21 cellular contexts compared by ENCODE assay signal in genomic region chr1:96945509-96946084, GRCh38.
"Had no signal": no experiment of that assay in that cellular context is flagged by ENCODE, and none has a peak within 500 bp of the region (broad histone marks: within the 10 kb centered on the region; RNA-seq: fewer than 3 reads in every experiment).

No MANE protein-coding gene starts in this region.

- H3K4me1 ChIP-seq: colonic mucosa, gastrocnemius medialis, neural progenitor cell, pancreas, suprapubic skin, thyroid gland had no signal

- H3K27me3 ChIP-seq: colonic mucosa, gastrocnemius medialis, neural progenitor cell, pancreas, suprapubic skin, thyroid gland had no signal

- H3K4me2 ChIP-seq: neural progenitor cell had no signal

- H3K27ac ChIP-seq: colonic mucosa, gastrocnemius medialis, neural progenitor cell, pancreas, suprapubic skin, thyroid gland had no signal

- H3K4me1 Mint-ChIP-seq: immature natural killer cell; natural killer cell; neural progenitor cell; stimulated activated effector memory CD8-positive, alpha-beta T cell treated with anti-CD3 and anti-CD28 coated beads, Interleukin-12 subunit alpha, Interleukin-12 subunit beta, amount 100 ng/mL, for 72 hours had no signal

- H3K4me3 ChIP-seq: colonic mucosa, gastrocnemius medialis, mucosa of descending colon, neural progenitor cell, pancreas, suprapubic skin, thyroid gland had no signal

- H3K9me3 Mint-ChIP-seq: neural progenitor cell; stimulated activated effector memory CD8-positive, alpha-beta T cell treated with anti-CD3 and anti-CD28 coated beads, Interleukin-12 subunit alpha, Interleukin-12 subunit beta, amount 100 ng/mL, for 72 hours; type B pancreatic cell had no signal

- H3K36me3 Mint-ChIP-seq: immature natural killer cell; natural killer cell; neural progenitor cell; stimulated activated effector memory CD8-positive, alpha-beta T cell treated with anti-CD3 and anti-CD28 coated beads, Interleukin-12 subunit alpha, Interleukin-12 subunit beta, amount 100 ng/mL, for 72 hours; type B pancreatic cell had no signal

- H3K9ac ChIP-seq: neural progenitor cell had no signal

- H3K4me3 Mint-ChIP-seq: immature natural killer cell; natural killer cell; neural progenitor cell; stimulated activated effector memory CD8-positive, alpha-beta T cell treated with anti-CD3 and anti-CD28 coated beads, Interleukin-12 subunit alpha, Interleukin-12 subunit beta, amount 100 ng/mL, for 72 hours; type B pancreatic cell had no signal

- H3K27me3 Mint-ChIP-seq: progenitor cell of endocrine pancreas, type B pancreatic cell had no signal

- H2AFZ ChIP-seq: neural progenitor cell had no signal

- H3K36me3 ChIP-seq: colonic mucosa, gastrocnemius medialis, neural progenitor cell, pancreas, suprapubic skin, thyroid gland had no signal

- H3K27ac Mint-ChIP-seq: immature natural killer cell; natural killer cell; neural progenitor cell; progenitor cell of endocrine pancreas; stimulated activated effector memory CD8-positive, alpha-beta T cell treated with anti-CD3 and anti-CD28 coated beads, Interleukin-12 subunit alpha, Interleukin-12 subunit beta, amount 100 ng/mL, for 72 hours; type B pancreatic cell had no signal

- DNase-seq: cerebellar nuclear complex; colonic mucosa; dermis blood vessel endothelial cell; gastrocnemius medialis; immature natural killer cell; kidney; left colon; mucosa of descending colon; natural killer cell; nucleus accumbens; pancreas; right cardiac atrium; small intestine; stimulated activated CD4-positive, alpha-beta T cell treated with anti-CD3 and anti-CD28 coated beads, Interleukin-12 subunit alpha, Interleukin-12 subunit beta, amount 100 ng/mL, for 4 hours; stimulated activated naive CD8-positive, alpha-beta T cell treated with anti-CD3 and anti-CD28 coated beads, Interleukin-15, Interleukin-2, amounts not matched to agents 100 U/mL and 50 U/mL, for 24 hours; thyroid gland had no signal

- H3K9me3 ChIP-seq: colonic mucosa, gastrocnemius medialis, mucosa of descending colon, pancreas, suprapubic skin, thyroid gland had no signal
